In genomic region chr15:80061581-80061980, GRCh38 we compare ENCODE assay signal across 3 cellular contexts.
TF ChIP-seq lines count a peak whose summit lies in the region.

No MANE protein-coding gene starts in this region.

TF ChIP-seq in A549, 52 proteins besides CTCF, POLR2A, EP300 and RAD21:
- TF ChIP-seq CEBPB (IDR thresholded peaks at IDR 0.05) (peak in 1 of 2 experiments; percentile 46; a peak in 2 of 4 replicates), CBX8 (IDR thresholded peaks at IDR 0.05) (no peak)

TF ChIP-seq in GM23338, 12 proteins besides CTCF, POLR2A, EP300 and RAD21:
- TF ChIP-seq ZNF114 (CRISPR knock-in tag; IDR thresholded peaks at IDR 0.05) = no peak
- TF ChIP-seq EZH2 (IDR thresholded peaks at IDR 0.05; ENCODE audit: low read depth, unreplicated experiment) = no peak
- no peak for TF ChIP-seq CREB1 (CRISPR knock-in tag; IDR thresholded peaks at IDR 0.05; ENCODE audit: low read depth)
- TF ChIP-seq ZNF462 (CRISPR knock-in tag; IDR thresholded peaks at IDR 0.05) = no peak
- TF ChIP-seq ZNF331 (CRISPR knock-in tag; IDR thresholded peaks at IDR 0.05; ENCODE audit: low read depth) = no peak
- no peak for TF ChIP-seq NANOG (IDR thresholded peaks at IDR 0.05; ENCODE audit: borderline replicate concordance)

TF ChIP-seq in HepG2, 621 proteins besides CTCF, POLR2A, EP300 and RAD21:
- TF ChIP-seq SETDB1 (CRISPR knock-in tag; IDR thresholded peaks at IDR 0.05; ENCODE audit: borderline replicate concordance) (no peak), BCL3 (CRISPR knock-in tag; IDR thresholded peaks at IDR 0.05) (no peak), SP5 (CRISPR knock-in tag; IDR thresholded peaks at IDR 0.05; ENCODE audit: borderline replicate concordance, low read depth) (no peak), CEBPG (CRISPR knock-in tag; IDR thresholded peaks at IDR 0.05) (peak; percentile 39), ZNF362 (CRISPR knock-in tag; IDR thresholded peaks at IDR 0.05; ENCODE audit: borderline replicate concordance) (no peak), FOXA3 (CRISPR knock-in tag; IDR thresholded peaks at IDR 0.05) (0 out of 2 replicates have a peak, but pooled peaks have one; percentile 24), GATAD2A (CRISPR knock-in tag; IDR thresholded peaks at IDR 0.05) (0 out of 2 replicates have a peak, but pooled peaks have one; percentile 34), SAP130 (CRISPR knock-in tag; IDR thresholded peaks at IDR 0.05; ENCODE audit: low read depth) (peak; percentile 10; the same call in 1 of the 2 replicates), FOXP1 (IDR thresholded peaks at IDR 0.05) (no peak), FOXP1 (CRISPR knock-in tag; IDR thresholded peaks at IDR 0.05) (0 out of 2 replicates have a peak, but pooled peaks have one; percentile 13), FOXO4 (CRISPR knock-in tag; conservative IDR thresholded peaks at IDR 0.05) (no peak), STAT6 (CRISPR knock-in tag; IDR thresholded peaks at IDR 0.05; ENCODE audit: borderline replicate concordance) (no peak), ZGPAT (CRISPR knock-in tag; IDR thresholded peaks at IDR 0.05) (no peak), CCDC6 (CRISPR knock-in tag; IDR thresholded peaks at IDR 0.05) (no peak), ETV5 (CRISPR knock-in tag; IDR thresholded peaks at IDR 0.05; ENCODE audit: borderline replicate concordance) (no peak)
